In genomic region chrX:118603981-118604380, GRCh38 we compare ENCODE assay signal across 8 cellular contexts.
DNase-seq lines count a peak whose midpoint lies in the region; TF ChIP-seq lines count a peak whose summit lies in the region.

No MANE protein-coding gene starts in this region.

- peak overlapping the region; percentile 49 for H3K4me2 ChIP-seq in smooth muscle cell

- H3K36me3 ChIP-seq in ACC112 (ENCODE audit: insufficient read depth, low read length) = no peaks in the 10 kb centered on the region
- no peaks in the 10 kb centered on the region for H3K36me3 ChIP-seq in brain microvascular endothelial cell (replicated peaks)
- H3K36me3 ChIP-seq in smooth muscle cell (ENCODE audit: low read depth) = no peaks in the 10 kb centered on the region

- TF ChIP-seq CTCF in GM12874 (IDR thresholded peaks at IDR 0.05; ENCODE audit: insufficient read depth, low read depth, low read length) (peak; percentile 65), LNCaP clone FGC (IDR thresholded peaks at IDR 0.05; ENCODE audit: control insufficient read depth, extremely low read depth, insufficient read depth) (peak; percentile 61), brain microvascular endothelial cell (IDR thresholded peaks at IDR 0.05; ENCODE audit: low read depth, low read length, missing control alignments) (peak; percentile 91), smooth muscle cell (IDR thresholded peaks at IDR 0.05; ENCODE audit: borderline replicate concordance, insufficient read depth, poor library complexity, severe bottlenecking) (peak; percentile 67)

- H3K4me3 ChIP-seq in ACC112 (ENCODE audit: low read depth, low read length) = no peak overlapping the region
- H3K4me3 ChIP-seq in LNCaP clone FGC (ENCODE audit: low read depth, low read length) = no peak overlapping the region
- H3K4me3 ChIP-seq in brain microvascular endothelial cell (ENCODE audit: low read depth, low read length) = no peak overlapping the region
- H3K4me3 ChIP-seq in smooth muscle cell = no peak overlapping the region

- no peaks in the 10 kb centered on the region for H3K79me2 ChIP-seq in ACC112 (ENCODE audit: control insufficient read depth, insufficient read depth, low read length, unreplicated experiment)
- H3K79me2 ChIP-seq in smooth muscle cell (ENCODE audit: low read depth) = no peaks in the 10 kb centered on the region

- DNase-seq in LNCaP clone FGC (ENCODE audit: low read depth) (no peak), SK-MEL-5 (ENCODE audit: low read depth, low spot score) (peak; percentile 83), brain microvascular endothelial cell (peak; percentile 52), iPS-NIHi11 (ENCODE audit: low spot score) (peak; percentile 60), smooth muscle cell (lab: John Stamatoyannopoulos, UW; ENCODE audit: unreplicated experiment) (peak; percentile 0), mesenteric fat pad (ENCODE audit: low spot score) (no peak)

- WGBS in smooth muscle cell (ENCODE audit: low lambda C conversion rate) = 41% methylated on average over 7 of the region's 7 CpGs

- peak overlapping the region; percentile 94 for H2AFZ ChIP-seq in ACC112 (ENCODE audit: low read length, unreplicated experiment)
- H2AFZ ChIP-seq in smooth muscle cell (ENCODE audit: low read depth) = peak overlapping the region; percentile 91

- in situ Hi-C loops in SK-MEL-5 (cut with HindIII; ENCODE audit: low pct_unique_long_range_greater_than_20kb, low sequenced_read_pairs) (no loop called here), brain microvascular endothelial cell (cut with HindIII; ENCODE audit: low pct_ligation_motif_present, low sequenced_read_pairs) (no loop called here)

- H3K27me3 ChIP-seq in ACC112 (ENCODE audit: insufficient read depth, low read length) (no peaks in the 10 kb centered on the region), brain microvascular endothelial cell (replicated peaks) (no peaks in the 10 kb centered on the region), smooth muscle cell (ENCODE audit: low read depth) (no peaks in the 10 kb centered on the region)

- no peak overlapping the region for H3K27ac ChIP-seq in ACC112 (ENCODE audit: low read depth, low read length)
- H3K27ac ChIP-seq in brain microvascular endothelial cell = no peak overlapping the region
- H3K27ac ChIP-seq in smooth muscle cell (ENCODE audit: low read depth) = no peak overlapping the region

- H3K4me1 ChIP-seq in ACC112 (ENCODE audit: control insufficient read depth, insufficient read depth, low read length, unreplicated experiment) (peaks cover 4% of the 10 kb centered on the region), smooth muscle cell (ENCODE audit: low read depth) (no peaks in the 10 kb centered on the region)

- H3F3A ChIP-seq in smooth muscle cell (ENCODE audit: low read depth) = no peaks in the 10 kb centered on the region

- no peaks in the 10 kb centered on the region for H3K9me3 ChIP-seq in smooth muscle cell (replicated peaks; ENCODE audit: low read depth)

- H3K9ac ChIP-seq in smooth muscle cell (ENCODE audit: low read depth) = no peak overlapping the region

- H4K20me1 ChIP-seq in smooth muscle cell (ENCODE audit: low read depth) = no peaks in the 10 kb centered on the region

Comparison
In these comparisons a context has a peak if more than half of its experiments do, and no peak if none do; other contexts are left out.
1. DNase-seq: peak in SK-MEL-5 (single experiment), brain microvascular endothelial cell (single experiment), iPS-NIHi11 (single experiment) and smooth muscle cell (single experiment); none in LNCaP clone FGC (single experiment) and mesenteric fat pad (single experiment).
2. Peak in every context shown above with its lines, with median percentiles within 50 percentile points of each other: CTCF ChIP-seq.